8 cellular contexts compared by ENCODE assay signal in the genomic region with DNA sequence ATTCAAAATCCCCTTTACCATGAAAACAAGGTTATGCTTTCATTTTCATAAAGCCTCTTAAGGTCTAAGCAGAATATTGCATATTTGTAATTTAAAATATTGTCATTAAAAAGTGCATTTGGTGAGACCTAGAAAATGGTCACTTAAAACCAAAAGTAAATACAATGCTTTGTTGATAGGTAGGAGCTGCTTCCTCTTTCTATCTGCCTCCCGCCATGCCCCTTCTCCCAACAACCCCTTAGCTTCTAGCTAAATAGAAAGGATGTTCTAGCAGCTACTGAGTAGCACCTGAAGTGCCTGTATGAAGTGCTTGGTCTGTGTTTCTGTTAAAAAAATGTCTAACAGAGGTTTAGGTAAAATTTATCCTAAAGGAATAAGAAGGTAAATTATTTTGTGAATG.
DNase-seq lines count a peak whose midpoint lies in the region; ATAC-seq and TF ChIP-seq lines count a peak whose summit lies in the region.
"Not testable (repeated sequence)": the region's sequence is repeated elsewhere in the genome, so short reads cannot be mapped to it uniquely, and the experiment has no call there.

No MANE protein-coding gene starts in this region.

- ATAC-seq in GM18505 (IDR thresholded peaks at IDR 0.05; ENCODE audit: unreplicated experiment) (peak; percentile 84), GM19025 (IDR thresholded peaks at IDR 0.05; ENCODE audit: low read depth, unreplicated experiment) (peak; percentile 73), GM21367 (IDR thresholded peaks at IDR 0.05; ENCODE audit: unreplicated experiment) (peak; percentile 89), GM21786 (IDR thresholded peaks at IDR 0.05; ENCODE audit: unreplicated experiment) (peak; percentile 80), HG02885 (IDR thresholded peaks at IDR 0.05; ENCODE audit: poor library complexity, unreplicated experiment) (peak; percentile 91), HG03139 (IDR thresholded peaks at IDR 0.05; ENCODE audit: unreplicated experiment) (peak; percentile 77), HG03520 (IDR thresholded peaks at IDR 0.05; ENCODE audit: unreplicated experiment) (peak; percentile 84), memory B cell (ENCODE audit: low read depth) (peak; percentile 87)

- DNase-seq in memory B cell (ENCODE audit: low spot score in 2 of 2): not testable (repeated sequence)

- H3K4me1 Mint-ChIP-seq in memory B cell: not testable (repeated sequence)

- not testable (repeated sequence) for H3K27me3 Mint-ChIP-seq in memory B cell

- H3K9me3 Mint-ChIP-seq in memory B cell: not testable (repeated sequence)

- not testable (repeated sequence) for TF ChIP-seq POLR2A in GM18505 (IDR thresholded peaks at IDR 0.05; ENCODE audit: borderline replicate concordance, extremely low read depth, insufficient read depth, insufficient read length)

- H3K36me3 Mint-ChIP-seq in memory B cell: not testable (repeated sequence)

- H3K27ac Mint-ChIP-seq in memory B cell: not testable (repeated sequence)

- H3K4me3 Mint-ChIP-seq in memory B cell: not testable (repeated sequence)
